1 cellular context compared by ENCODE assay signal in the genomic region with DNA sequence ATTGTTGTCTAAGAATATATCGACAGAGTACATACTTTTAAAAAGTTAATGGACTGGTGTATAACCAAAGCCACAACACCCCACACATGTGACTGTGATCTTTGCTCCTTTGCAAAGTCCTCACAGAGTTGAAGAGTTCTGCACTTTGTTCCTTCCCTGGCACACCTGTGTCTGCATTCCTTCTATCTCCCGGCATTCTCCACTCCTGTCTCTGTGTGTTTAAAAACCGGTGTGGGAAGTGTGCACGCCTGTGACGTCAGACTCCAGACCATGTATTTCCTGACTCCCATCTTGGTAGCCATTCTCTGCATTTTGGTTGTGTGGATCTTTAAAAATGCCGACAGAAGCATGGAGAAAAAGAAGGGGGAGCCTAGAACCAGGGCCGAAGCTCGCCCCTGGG.
TF ChIP-seq lines count a peak whose summit lies in the region.

A gene with protein sequence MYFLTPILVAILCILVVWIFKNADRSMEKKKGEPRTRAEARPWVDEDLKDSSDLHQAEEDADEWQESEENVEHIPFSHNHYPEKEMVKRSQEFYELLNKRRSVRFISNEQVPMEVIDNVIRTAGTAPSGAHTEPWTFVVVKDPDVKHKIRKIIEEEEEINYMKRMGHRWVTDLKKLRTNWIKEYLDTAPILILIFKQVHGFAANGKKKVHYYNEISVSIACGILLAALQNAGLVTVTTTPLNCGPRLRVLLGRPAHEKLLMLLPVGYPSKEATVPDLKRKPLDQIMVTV (plus strand): TSS at position 251 of the 400 bp plus-strand sequence. CDS start 20 bp downstream, at position 271.

TF ChIP-seq in HepG2, 621 proteins besides CTCF, POLR2A, EP300 and RAD21 (continued from another document and continues in another):
- TF ChIP-seq REXO4 (CRISPR knock-in tag; IDR thresholded peaks at IDR 0.05; ENCODE audit: borderline replicate concordance): no peak
- TF ChIP-seq, protein P1, sequence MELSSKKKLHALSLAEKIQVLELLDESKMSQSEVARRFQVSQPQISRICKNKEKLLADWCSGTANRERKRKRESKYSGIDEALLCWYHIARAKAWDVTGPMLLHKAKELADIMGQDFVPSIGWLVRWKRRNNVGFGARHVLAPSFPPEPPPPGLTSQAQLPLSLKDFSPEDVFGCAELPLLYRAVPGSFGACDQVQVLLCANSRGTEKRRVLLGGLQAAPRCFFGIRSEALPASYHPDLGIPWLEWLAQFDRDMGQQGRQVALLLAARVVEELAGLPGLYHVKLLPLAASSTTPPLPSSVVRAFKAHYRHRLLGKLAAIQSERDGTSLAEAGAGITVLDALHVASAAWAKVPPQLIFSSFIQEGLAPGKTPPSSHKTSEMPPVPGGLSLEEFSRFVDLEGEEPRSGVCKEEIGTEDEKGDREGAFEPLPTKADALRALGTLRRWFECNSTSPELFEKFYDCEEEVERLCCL (CRISPR knock-in tag; IDR thresholded peaks at IDR 0.05; ENCODE audit: borderline replicate concordance): no peak
- TF ChIP-seq, protein P2, sequence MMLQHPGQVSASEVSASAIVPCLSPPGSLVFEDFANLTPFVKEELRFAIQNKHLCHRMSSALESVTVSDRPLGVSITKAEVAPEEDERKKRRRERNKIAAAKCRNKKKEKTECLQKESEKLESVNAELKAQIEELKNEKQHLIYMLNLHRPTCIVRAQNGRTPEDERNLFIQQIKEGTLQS (CRISPR knock-in tag; IDR thresholded peaks at IDR 0.05): no peak
- TF ChIP-seq ZFP36L1 (CRISPR knock-in tag; IDR thresholded peaks at IDR 0.05): no peak
- TF ChIP-seq DNMT3B (CRISPR knock-in tag; conservative IDR thresholded peaks at IDR 0.05): no peak
- TF ChIP-seq, protein P3, sequence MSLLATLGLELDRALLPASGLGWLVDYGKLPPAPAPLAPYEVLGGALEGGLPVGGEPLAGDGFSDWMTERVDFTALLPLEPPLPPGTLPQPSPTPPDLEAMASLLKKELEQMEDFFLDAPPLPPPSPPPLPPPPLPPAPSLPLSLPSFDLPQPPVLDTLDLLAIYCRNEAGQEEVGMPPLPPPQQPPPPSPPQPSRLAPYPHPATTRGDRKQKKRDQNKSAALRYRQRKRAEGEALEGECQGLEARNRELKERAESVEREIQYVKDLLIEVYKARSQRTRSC (CRISPR knock-in tag; IDR thresholded peaks at IDR 0.05; ENCODE audit: low read depth): no peak
- TF ChIP-seq BHLHE40 (IDR thresholded peaks at IDR 0.05; ENCODE audit: low read length): peak; percentile 41; the same call in 1 of the 2 replicates
- TF ChIP-seq, protein P4, sequence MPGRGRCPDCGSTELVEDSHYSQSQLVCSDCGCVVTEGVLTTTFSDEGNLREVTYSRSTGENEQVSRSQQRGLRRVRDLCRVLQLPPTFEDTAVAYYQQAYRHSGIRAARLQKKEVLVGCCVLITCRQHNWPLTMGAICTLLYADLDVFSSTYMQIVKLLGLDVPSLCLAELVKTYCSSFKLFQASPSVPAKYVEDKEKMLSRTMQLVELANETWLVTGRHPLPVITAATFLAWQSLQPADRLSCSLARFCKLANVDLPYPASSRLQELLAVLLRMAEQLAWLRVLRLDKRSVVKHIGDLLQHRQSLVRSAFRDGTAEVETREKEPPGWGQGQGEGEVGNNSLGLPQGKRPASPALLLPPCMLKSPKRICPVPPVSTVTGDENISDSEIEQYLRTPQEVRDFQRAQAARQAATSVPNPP (CRISPR knock-in tag; IDR thresholded peaks at IDR 0.05): no peak
- TF ChIP-seq ZNF143 (CRISPR knock-in tag; IDR thresholded peaks at IDR 0.05): peak; percentile 70
- no peak for TF ChIP-seq CCDC6 (CRISPR knock-in tag; IDR thresholded peaks at IDR 0.05)
- 0 out of 2 replicates have a peak, but pooled peaks have one; percentile 42 for TF ChIP-seq RARA (CRISPR knock-in tag; IDR thresholded peaks at IDR 0.05)
- TF ChIP-seq SMAD1 (CRISPR knock-in tag; IDR thresholded peaks at IDR 0.05; ENCODE audit: borderline replicate concordance, low read depth): no peak
- no peak for TF ChIP-seq AHR (CRISPR knock-in tag; IDR thresholded peaks at IDR 0.05)
- no peak for TF ChIP-seq ZNF343 (CRISPR knock-in tag; IDR thresholded peaks at IDR 0.05)
- TF ChIP-seq, protein P5, sequence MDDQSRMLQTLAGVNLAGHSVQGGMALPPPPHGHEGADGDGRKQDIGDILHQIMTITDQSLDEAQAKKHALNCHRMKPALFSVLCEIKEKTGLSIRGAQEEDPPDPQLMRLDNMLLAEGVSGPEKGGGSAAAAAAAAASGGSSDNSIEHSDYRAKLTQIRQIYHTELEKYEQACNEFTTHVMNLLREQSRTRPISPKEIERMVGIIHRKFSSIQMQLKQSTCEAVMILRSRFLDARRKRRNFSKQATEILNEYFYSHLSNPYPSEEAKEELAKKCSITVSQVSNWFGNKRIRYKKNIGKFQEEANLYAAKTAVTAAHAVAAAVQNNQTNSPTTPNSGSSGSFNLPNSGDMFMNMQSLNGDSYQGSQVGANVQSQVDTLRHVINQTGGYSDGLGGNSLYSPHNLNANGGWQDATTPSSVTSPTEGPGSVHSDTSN (CRISPR knock-in tag; IDR thresholded peaks at IDR 0.05; ENCODE audit: borderline replicate concordance): no peak
- no peak for TF ChIP-seq SNRNP70 (IDR thresholded peaks at IDR 0.05; ENCODE audit: low read depth, low read length)
- TF ChIP-seq HIVEP1 (CRISPR knock-in tag; IDR thresholded peaks at IDR 0.05): no peak
- peak; percentile 70; the same call in 1 of the 2 replicates for TF ChIP-seq NCOR1 (IDR thresholded peaks at IDR 0.05; ENCODE audit: borderline replicate concordance, low read length)
- peak; percentile 41; the same call in 1 of the 2 replicates for TF ChIP-seq MIER2 (CRISPR knock-in tag; IDR thresholded peaks at IDR 0.05)
- no peak for TF ChIP-seq ZNF557 (CRISPR knock-in tag; IDR thresholded peaks at IDR 0.05)
- TF ChIP-seq, protein P6, sequence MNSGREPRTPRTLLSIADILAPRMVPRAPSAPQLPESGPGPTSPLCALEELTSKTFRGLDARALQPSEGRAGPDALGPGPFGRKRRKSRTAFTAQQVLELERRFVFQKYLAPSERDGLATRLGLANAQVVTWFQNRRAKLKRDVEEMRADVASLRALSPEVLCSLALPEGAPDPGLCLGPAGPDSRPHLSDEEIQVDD (CRISPR knock-in tag; IDR thresholded peaks at IDR 0.05; ENCODE audit: borderline replicate concordance): no peak
- peak; percentile 88 for TF ChIP-seq HNF4A (CRISPR knock-in tag; IDR thresholded peaks at IDR 0.05)
- no peak for TF ChIP-seq ZNF660 (CRISPR knock-in tag; IDR thresholded peaks at IDR 0.05; ENCODE audit: borderline replicate concordance, low read depth)
- TF ChIP-seq, protein P7, sequence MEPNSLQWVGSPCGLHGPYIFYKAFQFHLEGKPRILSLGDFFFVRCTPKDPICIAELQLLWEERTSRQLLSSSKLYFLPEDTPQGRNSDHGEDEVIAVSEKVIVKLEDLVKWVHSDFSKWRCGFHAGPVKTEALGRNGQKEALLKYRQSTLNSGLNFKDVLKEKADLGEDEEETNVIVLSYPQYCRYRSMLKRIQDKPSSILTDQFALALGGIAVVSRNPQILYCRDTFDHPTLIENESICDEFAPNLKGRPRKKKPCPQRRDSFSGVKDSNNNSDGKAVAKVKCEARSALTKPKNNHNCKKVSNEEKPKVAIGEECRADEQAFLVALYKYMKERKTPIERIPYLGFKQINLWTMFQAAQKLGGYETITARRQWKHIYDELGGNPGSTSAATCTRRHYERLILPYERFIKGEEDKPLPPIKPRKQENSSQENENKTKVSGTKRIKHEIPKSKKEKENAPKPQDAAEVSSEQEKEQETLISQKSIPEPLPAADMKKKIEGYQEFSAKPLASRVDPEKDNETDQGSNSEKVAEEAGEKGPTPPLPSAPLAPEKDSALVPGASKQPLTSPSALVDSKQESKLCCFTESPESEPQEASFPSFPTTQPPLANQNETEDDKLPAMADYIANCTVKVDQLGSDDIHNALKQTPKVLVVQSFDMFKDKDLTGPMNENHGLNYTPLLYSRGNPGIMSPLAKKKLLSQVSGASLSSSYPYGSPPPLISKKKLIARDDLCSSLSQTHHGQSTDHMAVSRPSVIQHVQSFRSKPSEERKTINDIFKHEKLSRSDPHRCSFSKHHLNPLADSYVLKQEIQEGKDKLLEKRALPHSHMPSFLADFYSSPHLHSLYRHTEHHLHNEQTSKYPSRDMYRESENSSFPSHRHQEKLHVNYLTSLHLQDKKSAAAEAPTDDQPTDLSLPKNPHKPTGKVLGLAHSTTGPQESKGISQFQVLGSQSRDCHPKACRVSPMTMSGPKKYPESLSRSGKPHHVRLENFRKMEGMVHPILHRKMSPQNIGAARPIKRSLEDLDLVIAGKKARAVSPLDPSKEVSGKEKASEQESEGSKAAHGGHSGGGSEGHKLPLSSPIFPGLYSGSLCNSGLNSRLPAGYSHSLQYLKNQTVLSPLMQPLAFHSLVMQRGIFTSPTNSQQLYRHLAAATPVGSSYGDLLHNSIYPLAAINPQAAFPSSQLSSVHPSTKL (CRISPR knock-in tag; IDR thresholded peaks at IDR 0.05): peak; percentile 35; the same call in 1 of the 2 replicates
- peak; percentile 83 for TF ChIP-seq TEAD3 (CRISPR knock-in tag; optimal IDR thresholded peaks at IDR 0.05; ENCODE audit: borderline replicate concordance)
- no peak for TF ChIP-seq ESRRA (CRISPR knock-in tag; IDR thresholded peaks at IDR 0.05; ENCODE audit: low read depth)
- TF ChIP-seq ZFY (CRISPR knock-in tag; IDR thresholded peaks at IDR 0.05): no peak
- no peak for TF ChIP-seq SCMH1 (CRISPR knock-in tag; IDR thresholded peaks at IDR 0.05; ENCODE audit: borderline replicate concordance)
- no peak for TF ChIP-seq ZNF615 (CRISPR knock-in tag; IDR thresholded peaks at IDR 0.05; ENCODE audit: borderline replicate concordance)
- peak; percentile 77 for TF ChIP-seq ATF1 (CRISPR knock-in tag; IDR thresholded peaks at IDR 0.05)
- TF ChIP-seq GATAD2A (CRISPR knock-in tag; IDR thresholded peaks at IDR 0.05): no peak
- no peak for TF ChIP-seq HNRNPL (IDR thresholded peaks at IDR 0.05; ENCODE audit: low read depth, low read length)
- TF ChIP-seq, protein P8, sequence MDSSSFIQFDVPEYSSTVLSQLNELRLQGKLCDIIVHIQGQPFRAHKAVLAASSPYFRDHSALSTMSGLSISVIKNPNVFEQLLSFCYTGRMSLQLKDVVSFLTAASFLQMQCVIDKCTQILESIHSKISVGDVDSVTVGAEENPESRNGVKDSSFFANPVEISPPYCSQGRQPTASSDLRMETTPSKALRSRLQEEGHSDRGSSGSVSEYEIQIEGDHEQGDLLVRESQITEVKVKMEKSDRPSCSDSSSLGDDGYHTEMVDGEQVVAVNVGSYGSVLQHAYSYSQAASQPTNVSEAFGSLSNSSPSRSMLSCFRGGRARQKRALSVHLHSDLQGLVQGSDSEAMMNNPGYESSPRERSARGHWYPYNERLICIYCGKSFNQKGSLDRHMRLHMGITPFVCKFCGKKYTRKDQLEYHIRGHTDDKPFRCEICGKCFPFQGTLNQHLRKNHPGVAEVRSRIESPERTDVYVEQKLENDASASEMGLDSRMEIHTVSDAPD (CRISPR knock-in tag; IDR thresholded peaks at IDR 0.05): no peak
- no peak for TF ChIP-seq ZNF773 (CRISPR knock-in tag; IDR thresholded peaks at IDR 0.05; ENCODE audit: borderline replicate concordance)
- TF ChIP-seq HDAC2 (CRISPR knock-in tag; IDR thresholded peaks at IDR 0.05): 0 out of 2 replicates have a peak, but pooled peaks have one; percentile 25
- TF ChIP-seq, protein P9, sequence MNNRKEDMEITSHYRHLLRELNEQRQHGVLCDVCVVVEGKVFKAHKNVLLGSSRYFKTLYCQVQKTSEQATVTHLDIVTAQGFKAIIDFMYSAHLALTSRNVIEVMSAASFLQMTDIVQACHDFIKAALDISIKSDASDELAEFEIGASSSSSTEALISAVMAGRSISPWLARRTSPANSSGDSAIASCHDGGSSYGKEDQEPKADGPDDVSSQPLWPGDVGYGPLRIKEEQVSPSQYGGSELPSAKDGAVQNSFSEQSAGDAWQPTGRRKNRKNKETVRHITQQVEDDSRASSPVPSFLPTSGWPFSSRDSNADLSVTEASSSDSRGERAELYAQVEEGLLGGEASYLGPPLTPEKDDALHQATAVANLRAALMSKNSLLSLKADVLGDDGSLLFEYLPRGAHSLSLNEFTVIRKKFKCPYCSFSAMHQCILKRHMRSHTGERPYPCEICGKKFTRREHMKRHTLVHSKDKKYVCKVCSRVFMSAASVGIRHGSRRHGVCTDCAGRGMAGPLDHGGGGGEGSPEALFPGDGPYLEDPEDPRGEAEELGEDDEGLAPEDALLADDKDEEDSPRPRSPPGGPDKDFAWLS (CRISPR knock-in tag; IDR thresholded peaks at IDR 0.05; ENCODE audit: borderline replicate concordance): no peak
- no peak for TF ChIP-seq FOXA1 (IDR thresholded peaks at IDR 0.05)
- no peak for TF ChIP-seq FOXA1 (CRISPR knock-in tag; IDR thresholded peaks at IDR 0.05)
- TF ChIP-seq, protein P10, sequence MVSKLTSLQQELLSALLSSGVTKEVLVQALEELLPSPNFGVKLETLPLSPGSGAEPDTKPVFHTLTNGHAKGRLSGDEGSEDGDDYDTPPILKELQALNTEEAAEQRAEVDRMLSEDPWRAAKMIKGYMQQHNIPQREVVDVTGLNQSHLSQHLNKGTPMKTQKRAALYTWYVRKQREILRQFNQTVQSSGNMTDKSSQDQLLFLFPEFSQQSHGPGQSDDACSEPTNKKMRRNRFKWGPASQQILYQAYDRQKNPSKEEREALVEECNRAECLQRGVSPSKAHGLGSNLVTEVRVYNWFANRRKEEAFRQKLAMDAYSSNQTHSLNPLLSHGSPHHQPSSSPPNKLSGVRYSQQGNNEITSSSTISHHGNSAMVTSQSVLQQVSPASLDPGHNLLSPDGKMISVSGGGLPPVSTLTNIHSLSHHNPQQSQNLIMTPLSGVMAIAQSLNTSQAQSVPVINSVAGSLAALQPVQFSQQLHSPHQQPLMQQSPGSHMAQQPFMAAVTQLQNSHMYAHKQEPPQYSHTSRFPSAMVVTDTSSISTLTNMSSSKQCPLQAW (CRISPR knock-in tag; IDR thresholded peaks at IDR 0.05): no peak
- TF ChIP-seq CBX1 (IDR thresholded peaks at IDR 0.05; ENCODE audit: low read depth): no peak
- TF ChIP-seq, protein P11, sequence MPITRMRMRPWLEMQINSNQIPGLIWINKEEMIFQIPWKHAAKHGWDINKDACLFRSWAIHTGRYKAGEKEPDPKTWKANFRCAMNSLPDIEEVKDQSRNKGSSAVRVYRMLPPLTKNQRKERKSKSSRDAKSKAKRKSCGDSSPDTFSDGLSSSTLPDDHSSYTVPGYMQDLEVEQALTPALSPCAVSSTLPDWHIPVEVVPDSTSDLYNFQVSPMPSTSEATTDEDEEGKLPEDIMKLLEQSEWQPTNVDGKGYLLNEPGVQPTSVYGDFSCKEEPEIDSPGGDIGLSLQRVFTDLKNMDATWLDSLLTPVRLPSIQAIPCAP (CRISPR knock-in tag; IDR thresholded peaks at IDR 0.05; ENCODE audit: low read depth): no peak
- TF ChIP-seq ETV5 (CRISPR knock-in tag; IDR thresholded peaks at IDR 0.05; ENCODE audit: borderline replicate concordance): 0 out of 2 replicates have a peak, but pooled peaks have one; percentile 14
- TF ChIP-seq, protein P12, sequence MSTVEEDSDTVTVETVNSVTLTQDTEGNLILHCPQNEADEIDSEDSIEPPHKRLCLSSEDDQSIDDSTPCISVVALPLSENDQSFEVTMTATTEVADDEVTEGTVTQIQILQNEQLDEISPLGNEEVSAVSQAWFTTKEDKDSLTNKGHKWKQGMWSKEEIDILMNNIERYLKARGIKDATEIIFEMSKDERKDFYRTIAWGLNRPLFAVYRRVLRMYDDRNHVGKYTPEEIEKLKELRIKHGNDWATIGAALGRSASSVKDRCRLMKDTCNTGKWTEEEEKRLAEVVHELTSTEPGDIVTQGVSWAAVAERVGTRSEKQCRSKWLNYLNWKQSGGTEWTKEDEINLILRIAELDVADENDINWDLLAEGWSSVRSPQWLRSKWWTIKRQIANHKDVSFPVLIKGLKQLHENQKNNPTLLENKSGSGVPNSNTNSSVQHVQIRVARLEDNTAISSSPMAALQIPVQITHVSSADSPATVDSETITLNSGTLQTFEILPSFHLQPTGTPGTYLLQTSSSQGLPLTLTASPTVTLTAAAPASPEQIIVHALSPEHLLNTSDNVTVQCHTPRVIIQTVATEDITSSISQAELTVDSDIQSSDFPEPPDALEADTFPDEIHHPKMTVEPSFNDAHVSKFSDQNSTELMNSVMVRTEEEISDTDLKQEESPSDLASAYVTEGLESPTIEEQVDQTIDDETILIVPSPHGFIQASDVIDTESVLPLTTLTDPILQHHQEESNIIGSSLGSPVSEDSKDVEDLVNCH (CRISPR knock-in tag; IDR thresholded peaks at IDR 0.05): no peak
- TF ChIP-seq ZZZ3 (CRISPR knock-in tag; IDR thresholded peaks at IDR 0.05; ENCODE audit: borderline replicate concordance): no peak
- no peak for TF ChIP-seq SP2 (CRISPR knock-in tag; IDR thresholded peaks at IDR 0.05)
